Comparison of ENCODE assay signal across 23 cellular contexts in genomic region chr12:113622410-113622809, GRCh38.
"Had no signal": no experiment of that assay in that cellular context is flagged by ENCODE, and none has a peak within 500 bp of the region (broad histone marks: within the 10 kb centered on the region; RNA-seq: fewer than 3 reads in every experiment).

No MANE protein-coding gene starts in this region.

- DNase-seq: colonic mucosa; cortex of kidney; effector CD8-positive, alpha-beta T cell; effector memory CD8-positive, alpha-beta T cell; foreskin fibroblast; foreskin melanocyte; gastrocnemius medialis; glutamatergic neuron; head of caudate nucleus; heart right ventricle; hippocampal formation; left cardiac atrium; left lung; left ventricle myocardium superior; lower lobe of right lung; mesenchymal stem cell; mucosa of descending colon had no signal

- H3K27ac Mint-ChIP-seq: dendritic cell treated with granulocyte-macrophage colony-stimulating factor and Interleukin-4, amounts not matched to agents 40 ng/mL and 50 ng/mL, for 4 days; effector memory CD8-positive, alpha-beta T cell; mesothelial cell of epicardium had no signal

- H3K27me3 ChIP-seq: colonic mucosa, gastrocnemius medialis had no signal

- H3K9me3 ChIP-seq: colonic mucosa, gastrocnemius medialis had no signal

- ATAC-seq: effector memory CD8-positive, alpha-beta T cell; gastrocnemius medialis; heart right ventricle; left cardiac atrium; left lung; left ventricle myocardium superior; lower lobe of right lung; mucosa of descending colon had no signal

- FAIRE-seq: endothelial cell of umbilical vein, islet of Langerhans, keratinocyte had no signal

- H3K36me3 Mint-ChIP-seq: mesothelial cell of epicardium had no signal

- H3K36me3 ChIP-seq: colonic mucosa, esophagus muscularis mucosa, gastrocnemius medialis, heart right ventricle, left lung, lower lobe of right lung had no signal

- H3K4me3 Mint-ChIP-seq: dendritic cell treated with granulocyte-macrophage colony-stimulating factor and Interleukin-4, amounts not matched to agents 40 ng/mL and 50 ng/mL, for 4 days; effector memory CD8-positive, alpha-beta T cell; mesothelial cell of epicardium had no signal

- H3K4me1 ChIP-seq: colonic mucosa, esophagus muscularis mucosa, gastrocnemius medialis, heart right ventricle, left lung, lower lobe of right lung had no signal

- H3K27ac ChIP-seq: colonic mucosa, esophagus muscularis mucosa, gastrocnemius medialis, heart right ventricle, left lung, lower lobe of right lung had no signal

- H3K4me1 Mint-ChIP-seq: mesothelial cell of epicardium had no signal

- H3K4me3 ChIP-seq: colonic mucosa, esophagus muscularis mucosa, gastrocnemius medialis, heart right ventricle, left lung, lower lobe of right lung, mucosa of descending colon had no signal
